1 cellular context compared by ENCODE assay signal in genomic region chr17:78497115-78497540, GRCh38.
TF ChIP-seq lines count a peak whose summit lies in the region.

No MANE protein-coding gene starts in this region.

TF ChIP-seq in endothelial cell of umbilical vein, 7 proteins besides CTCF, POLR2A, EP300 and RAD21:
- TF ChIP-seq MAX (IDR thresholded peaks at IDR 0.05; ENCODE audit: insufficient read depth, insufficient read length) (no peak), JUN (IDR thresholded peaks at IDR 0.05; ENCODE audit: borderline replicate concordance, insufficient read depth, insufficient read length, low read depth) (no peak), POLR2AphosphoS5 (IDR thresholded peaks at IDR 0.05; ENCODE audit: insufficient read depth, low read depth, low read length) (no peak)
